ENCODE assay signal across 10 cellular contexts in genomic region chr16:29645699-29646187, GRCh38. TPM values are rescaled to one million over a fixed set of nuclear protein-coding genes. Genes with fewer than 3 reads are reported as not detected.
DNase-seq lines count a peak whose midpoint lies in the region; ATAC-seq and TF ChIP-seq lines count a peak whose summit lies in the region.
"Had no signal": no experiment of that assay in that cellular context is flagged by ENCODE, and none has a peak within 500 bp of the region (broad histone marks: within the 10 kb centered on the region; RNA-seq: fewer than 3 reads in every experiment).

No MANE protein-coding gene starts in this region.

- peaks cover 0 to 2% (median 0%) of the 10 kb centered on the region in 7 donors for H3K9me3 Mint-ChIP-seq in CD14-positive monocyte

- ATAC-seq in GM19023 (IDR thresholded peaks at IDR 0.05; ENCODE audit: unreplicated experiment): peak; percentile 54
- ATAC-seq in HG02588 (IDR thresholded peaks at IDR 0.05; ENCODE audit: unreplicated experiment): no peak
- no peak for ATAC-seq in HG03432 (IDR thresholded peaks at IDR 0.05; ENCODE audit: unreplicated experiment)
- ATAC-seq in GM21526 (IDR thresholded peaks at IDR 0.05; ENCODE audit: low FRiP score, unreplicated experiment): no peak

- peak overlapping the region; percentile 39 to 78 for H3K4me3 Mint-ChIP-seq in CD14-positive monocyte

- intact Hi-C loops in CD14-positive monocyte (cut with micrococcal nuclease): no loop called here

- H3K27me3 Mint-ChIP-seq in CD14-positive monocyte (ENCODE audit: low read depth in 3 of 3): peaks cover 0 to 1% (median 0%) of the 10 kb centered on the region in 3 donors

- TF ChIP-seq CTCF in CD14-positive monocyte (IDR thresholded peaks at IDR 0.05) (no peak), fibroblast of pulmonary artery (IDR thresholded peaks at IDR 0.05; ENCODE audit: low read length, missing control alignments) (no peak)

- no peak overlapping the region for H3K4me3 ChIP-seq in fibroblast of pulmonary artery (replicated peaks; ENCODE audit: low read depth, low read length)

- H3K36me3 Mint-ChIP-seq in CD14-positive monocyte: no peaks in the 10 kb centered on the region

- peak overlapping the region; percentile 87 to 96 (median 89) for H3K27ac Mint-ChIP-seq in CD14-positive monocyte

- peaks cover 53% of the 10 kb centered on the region for H3K4me1 Mint-ChIP-seq in CD14-positive monocyte

- DNase-seq in CD14-positive monocyte (ENCODE audit: low spot score): peak; percentile 65
- DNase-seq in NOMO-1 treated with dmso at 0.1 percent for 144 hours (lab: John Stamatoyannopoulos, UW; ENCODE audit: unreplicated experiment): peak; percentile 78
- peak; percentile 25 for DNase-seq in fibroblast of pulmonary artery (ENCODE audit: low read depth)
- no peak for DNase-seq in activated CD4-positive, alpha-beta T cell treated with anti-CD3 and anti-CD28 coated beads, Interleukin-2, amount 50 U/mL, for 4 hours
- DNase-seq: activated naive CD4-positive, alpha-beta T cell; NCI-H2029 treated with DMSO at 0.1 percent for 48 hours had no signal

RNA-seq across cellular contexts. Expression of gene SPN, which starts 17.3 kb away (rescaled TPM):
- polyA plus RNA-seq in CD14-positive monocyte: 10 to 100 TPM; 46.6 to 71.0 TPM

RNA-seq across cellular contexts. Expression of gene QPRT, which starts 33.2 kb away (rescaled TPM):
- polyA plus RNA-seq in CD14-positive monocyte: 1 to 10 TPM; 2.1 to 3.9 TPM

Comparison
In these comparisons a context has a peak if more than half of its experiments do, and no peak if none do; other contexts are left out.
1. DNase-seq: peak in CD14-positive monocyte (single experiment), NOMO-1 treated with dmso at 0.1 percent for 144 hours (single experiment) and fibroblast of pulmonary artery (single experiment); none in activated CD4-positive, alpha-beta T cell treated with anti-CD3 and anti-CD28 coated beads, Interleukin-2, amount 50 U/mL, for 4 hours (0 of 2).